16 cellular contexts compared by ENCODE assay signal in the genomic region with DNA sequence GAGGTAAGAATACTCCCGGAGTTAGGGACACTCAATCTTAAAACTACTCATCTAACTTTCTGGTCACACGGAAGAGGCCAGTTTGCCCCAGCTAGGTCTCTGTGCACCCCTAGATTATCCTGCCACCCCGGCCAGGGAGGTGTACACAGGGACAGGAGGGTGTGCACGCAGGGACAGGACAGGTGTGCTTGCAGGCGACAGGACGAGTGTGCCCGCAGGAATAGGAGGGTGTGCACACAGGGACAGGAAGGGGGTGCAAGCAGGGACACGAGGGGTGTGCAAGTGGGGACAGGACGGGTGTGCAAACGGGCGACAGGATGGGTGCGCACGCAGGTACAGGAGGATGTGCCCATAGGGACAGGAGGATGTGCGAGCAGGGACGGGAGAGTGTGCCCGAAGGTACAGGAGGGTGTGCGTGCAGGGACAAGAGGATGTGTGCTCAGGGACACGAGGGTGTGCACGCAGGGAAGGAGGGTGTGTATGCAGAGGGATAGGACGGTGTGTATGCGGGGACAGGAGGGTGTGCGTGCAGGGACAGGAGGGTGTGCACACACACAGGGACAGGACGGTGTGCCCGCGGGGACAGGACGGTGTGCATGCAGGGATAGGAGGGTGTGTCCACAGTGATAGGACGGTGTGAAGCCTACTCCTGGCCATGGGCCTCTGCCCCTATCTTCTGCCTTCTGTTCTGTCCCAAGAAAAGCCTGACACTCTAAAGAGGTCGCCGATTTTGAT. TPM values are rescaled to one million over a fixed set of nuclear protein-coding genes. Genes with fewer than 3 reads are reported as not detected.
DNase-seq lines count a peak whose midpoint lies in the region; ATAC-seq and TF ChIP-seq lines count a peak whose summit lies in the region.
"Had no signal": no experiment of that assay in that cellular context is flagged by ENCODE, and none has a peak within 500 bp of the region (broad histone marks: within the 10 kb centered on the region; RNA-seq: fewer than 3 reads in every experiment).

No MANE protein-coding gene starts in this region.

- no CpG with 5 or more reads among the region's 29 CpGs for WGBS in neuronal stem cell (ENCODE audit: extremely low coverage in 2 of 2, insufficient read length in 2 of 2, insufficient replicate concordance in 1 of 2), 2 donors

- no peak overlapping the region for H2BK120ac ChIP-seq in neuronal stem cell (ENCODE audit: low read depth, low read length)

- peak overlapping the region; percentile 75 for H3K14ac ChIP-seq in neuronal stem cell (ENCODE audit: low read length)

- peak overlapping the region; percentile 96 for H3K23ac ChIP-seq in neuronal stem cell (ENCODE audit: low read depth, low read length, poor library complexity)

- H3K4me3 ChIP-seq in neuronal stem cell (ENCODE audit: low read length in 2 of 2): peak overlapping the region in 1 of 2 donors; percentile 55

- no peak for TF ChIP-seq CTCF in endothelial cell (IDR thresholded peaks at IDR 0.05; ENCODE audit: unreplicated experiment)

- no peak overlapping the region for H3K4me2 ChIP-seq in neuronal stem cell (ENCODE audit: insufficient read depth, low read length, poor library complexity, severe bottlenecking)

- H4K91ac ChIP-seq in neuronal stem cell (ENCODE audit: low read depth, low read length, poor library complexity): no peak overlapping the region

- H3K27ac Mint-ChIP-seq in stimulated activated naive CD8-positive, alpha-beta T cell treated with anti-CD3 and anti-CD28 coated beads, Interleukin-15, amount 100 ng/mL, for 72 hours: no peak overlapping the region
- no peak overlapping the region for H3K27ac Mint-ChIP-seq in endothelial cell (ENCODE audit: unreplicated experiment)

- peaks cover 66% of the 10 kb centered on the region for H3K27me3 Mint-ChIP-seq in stimulated activated naive CD8-positive, alpha-beta T cell treated with anti-CD3 and anti-CD28 coated beads, Interleukin-15, amount 100 ng/mL, for 72 hours
- peaks cover 24% of the 10 kb centered on the region for H3K27me3 Mint-ChIP-seq in endothelial cell (ENCODE audit: unreplicated experiment)

- peaks cover 0 to 2% of the 10 kb centered on the region in 2 donors for H3K4me1 ChIP-seq in neuronal stem cell (ENCODE audit: control insufficient read depth in 2 of 2, insufficient read depth in 1 of 2, low read depth in 1 of 2, low read length in 2 of 2)
- H3K4me1 ChIP-seq: BE2C had no signal

- peaks cover 4% of the 10 kb centered on the region for H3K4me1 Mint-ChIP-seq in stimulated activated naive CD8-positive, alpha-beta T cell treated with anti-CD3 and anti-CD28 coated beads, Interleukin-15, amount 100 ng/mL, for 72 hours
- H3K4me1 Mint-ChIP-seq in endothelial cell (ENCODE audit: unreplicated experiment): peaks cover 2% of the 10 kb centered on the region

- no peak for DNase-seq in stimulated activated naive CD8-positive, alpha-beta T cell treated with anti-CD3 and anti-CD28 coated beads, Interleukin-15, amount 100 ng/mL, for 72 hours
- DNase-seq in stimulated activated naive CD8-positive, alpha-beta T cell treated with anti-CD3 and anti-CD28 coated beads, Interleukin-15, Interleukin-2, amounts not matched to agents 100 U/mL and 50 U/mL, for 24 hours: no peak
- DNase-seq in endothelial cell (ENCODE audit: low spot score) (no peak), neuronal stem cell (ENCODE audit: low spot score) (no peak), substantia nigra (lab: John Stamatoyannopoulos, UW) (no peak), COR-L47 (lab: John Stamatoyannopoulos, UW) (no peak), A172 (ENCODE audit: low spot score) (no peak), HK-2 (ENCODE audit: unreplicated experiment) (no peak)
- DNase-seq: BE2C; CD4-positive, alpha-beta memory T cell; DND-41; GDM1; HCEC 1CT had no signal

- H3K79me1 ChIP-seq in neuronal stem cell (ENCODE audit: low read depth, low read length): no peaks in the 10 kb centered on the region

- peaks cover 5% of the 10 kb centered on the region for H3K36me3 Mint-ChIP-seq in endothelial cell (ENCODE audit: low read depth, unreplicated experiment)

- ATAC-seq in stimulated activated naive CD8-positive, alpha-beta T cell treated with anti-CD3 and anti-CD28 coated beads, Interleukin-15, amount 100 ng/mL, for 72 hours: peak; percentile 29
- ATAC-seq in stimulated activated naive CD8-positive, alpha-beta T cell treated with anti-CD3 and anti-CD28 coated beads, Interleukin-15, Interleukin-2, amounts not matched to agents 100 U/mL and 50 U/mL, for 24 hours: no peak
- ATAC-seq: HepG2 had no signal

- no peak overlapping the region for H3K4me3 Mint-ChIP-seq in stimulated activated naive CD8-positive, alpha-beta T cell treated with anti-CD3 and anti-CD28 coated beads, Interleukin-15, amount 100 ng/mL, for 72 hours
- peak overlapping the region; percentile 48 for H3K4me3 Mint-ChIP-seq in endothelial cell (ENCODE audit: unreplicated experiment)
- H3K4me3 Mint-ChIP-seq: CD4-positive, alpha-beta memory T cell had no signal

- peak overlapping the region; percentile 60 for H2BK12ac ChIP-seq in neuronal stem cell (ENCODE audit: low read length)

- H3K9ac ChIP-seq in neuronal stem cell (ENCODE audit: low read depth, low read length, poor library complexity): peak overlapping the region; percentile 82

- H3K36me3 ChIP-seq in neuronal stem cell (replicated peaks in 1 of 2; ENCODE audit: control insufficient read depth in 2 of 2, insufficient read depth in 2 of 2, low read length in 2 of 2): no peaks in the 10 kb centered on the region
- H3K36me3 ChIP-seq: BE2C had no signal

- H4K8ac ChIP-seq in neuronal stem cell (ENCODE audit: low read depth, low read length): peak overlapping the region; percentile 76

- no peak overlapping the region for H2BK5ac ChIP-seq in neuronal stem cell (ENCODE audit: low read length)

- no peak overlapping the region for H2BK15ac ChIP-seq in neuronal stem cell (ENCODE audit: low read length)

- H3K4ac ChIP-seq in neuronal stem cell (ENCODE audit: low read length): no peak overlapping the region

- H2AFZ ChIP-seq in neuronal stem cell (ENCODE audit: low read length): no peak overlapping the region

- H3K9me3 ChIP-seq in neuronal stem cell (replicated peaks in 1 of 2; ENCODE audit: control insufficient read depth in 2 of 2, insufficient read depth in 1 of 2, low read depth in 1 of 2, low read length in 2 of 2): peaks cover 7 to 15% of the 10 kb centered on the region in 2 donors
- H3K9me3 ChIP-seq: BE2C had no signal

- no peaks in the 10 kb centered on the region for H3K9me3 Mint-ChIP-seq in stimulated activated naive CD8-positive, alpha-beta T cell treated with anti-CD3 and anti-CD28 coated beads, Interleukin-15, amount 100 ng/mL, for 72 hours
- no peaks in the 10 kb centered on the region for H3K9me3 Mint-ChIP-seq in endothelial cell (ENCODE audit: unreplicated experiment)

- H2AK5ac ChIP-seq in neuronal stem cell (ENCODE audit: low read depth, low read length): no peak overlapping the region

- peak overlapping the region; percentile 24 for H3K18ac ChIP-seq in neuronal stem cell (ENCODE audit: low read length)

- H3K27ac ChIP-seq in neuronal stem cell (replicated peaks; ENCODE audit: low read length) (no peak overlapping the region), substantia nigra (ENCODE audit: low read depth, low read length, poor library complexity, severe bottlenecking) (no peak overlapping the region)
- H3K27ac ChIP-seq: C4-2B had no signal

- H3K27me3 ChIP-seq in neuronal stem cell (ENCODE audit: control insufficient read depth in 3 of 3, insufficient read depth in 3 of 3, low read depth in 1 of 3, low read length in 3 of 3): peaks cover 22 to 67% (median 55%) of the 10 kb centered on the region in 3 experiments

RNA-seq across cellular contexts. Expression of gene TMEM271, which starts 4.1 kb away (rescaled TPM):
- not detected for total RNA-seq in endothelial cell (ENCODE audit: unreplicated experiment)
- polyA plus RNA-seq in neuronal stem cell (2013, experiment 1 of 2): not detected
- polyA plus RNA-seq in neuronal stem cell (2013, experiment 2 of 2): not detected
- total RNA-seq in A172 (2014; rRNA removed; shearing (Covaris generic)): not detected in 2 replicates
- total RNA-seq: CD4-positive, alpha-beta memory T cell; HepG2; HT1080 had no signal
- polyA plus RNA-seq: CD4-positive, alpha-beta memory T cell; HepG2 had no signal

RNA-seq across cellular contexts. Expression of gene PDE6B, which starts 53.4 kb away (rescaled TPM):
- total RNA-seq in endothelial cell (ENCODE audit: unreplicated experiment): 5.1 TPM
- 9.5 TPM for polyA plus RNA-seq in neuronal stem cell (2013, experiment 1 of 2)
- 9.3 TPM for polyA plus RNA-seq in neuronal stem cell (2013, experiment 2 of 2)
- not detected in 2 replicates for total RNA-seq in A172 (2014; rRNA removed; shearing (Covaris generic))
